ENCODE assay signal across 23 cellular contexts in the genomic region with DNA sequence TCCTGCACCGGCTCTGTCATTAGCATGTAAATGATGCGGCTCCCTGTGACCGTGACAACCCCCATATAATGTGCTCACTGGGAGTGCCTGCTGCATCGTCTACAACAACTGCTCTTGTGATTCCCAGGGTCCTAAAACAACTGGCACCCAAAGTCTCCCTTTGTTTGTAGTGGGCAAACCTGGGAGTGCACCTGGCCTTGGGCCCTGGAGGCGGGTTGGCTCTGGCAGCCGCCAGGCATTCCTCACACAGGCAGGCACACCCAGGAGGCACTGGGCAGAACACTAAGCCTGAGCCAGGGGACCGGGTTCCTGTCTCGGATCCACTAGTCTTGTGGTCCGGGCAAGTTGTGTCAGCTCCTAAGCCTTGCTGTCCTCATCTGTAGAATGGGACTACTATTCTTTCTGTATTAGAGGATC.
A peak's percentile ranks its signal among the peaks of the same experiment; 100 is the strongest.
DNase-seq lines count a peak whose midpoint lies in the region; ATAC-seq and TF ChIP-seq lines count a peak whose summit lies in the region.
"Had no signal": no experiment of that assay in that cellular context is flagged by ENCODE, and none has a peak within 500 bp of the region (broad histone marks: within the 10 kb centered on the region; RNA-seq: fewer than 3 reads in every experiment).

No MANE protein-coding gene starts in this region.

- H2AFZ ChIP-seq in HCT116 (ENCODE audit: low read depth, low read length, poor library complexity, severe bottlenecking) (no peak overlapping the region), Karpas-422 (ENCODE audit: low read length) (no peak overlapping the region)
- H2AFZ ChIP-seq: PC-9 had no signal

- H3K27me3 ChIP-seq in HCT116 (ENCODE audit: insufficient read depth, low read length), result no peaks in the 10 kb centered on the region
- no peaks in the 10 kb centered on the region for H3K27me3 ChIP-seq in Karpas-422 (ENCODE audit: low read length)
- H3K27me3 ChIP-seq: SJSA1 had no signal

- RAD21 ChIA-PET in HCT116 (lab: Charles Lee; ENCODE audit: low non-redundant PET in 1 of 2, low total read pairs in 2 of 2, uncharacterized antibody in 2 of 2, unreplicated experiment in 2 of 2), result no interaction called here

- no peak overlapping the region for H3K4me3 ChIP-seq in HCT116 (replicated peaks in 1 of 2; ENCODE audit: low read depth in 1 of 2, low read length in 2 of 2)
- no peak overlapping the region for H3K4me3 ChIP-seq in coronary artery
- H3K4me3 ChIP-seq in Karpas-422 (ENCODE audit: low read length), result no peak overlapping the region
- H3K4me3 ChIP-seq: PC-9, SJSA1 had no signal

- CTCF ChIA-PET in GM10248 (lab: Yijun Ruan, JAX) (interaction anchor here (1.4 kb wide), 1 partner anchor 507 kb away, joined by 3 read pairs; no protein-coding TSS in a partner anchor), HCT116 (lab: Charles Lee) (interaction anchor here (1.7 kb wide), 1 partner anchor 23 kb away, joined by 4 read pairs; no protein-coding TSS in a partner anchor)

- no peak overlapping the region for H3K27ac ChIP-seq in HCT116 (ENCODE audit: low read depth, low read length)
- H3K27ac ChIP-seq in coronary artery, result no peak overlapping the region
- H3K27ac ChIP-seq in Karpas-422 (ENCODE audit: low read length), result no peak overlapping the region
- H3K27ac ChIP-seq: PC-9, SJSA1 had no signal

- no peak for TF ChIP-seq POLR2A in HCT116 (IDR thresholded peaks at IDR 0.05; ENCODE audit: borderline replicate concordance, extremely low read depth, insufficient read depth, insufficient read length)

- H3K4me1 ChIP-seq in HCT116 (ENCODE audit: control insufficient read depth in 1 of 2, insufficient read depth in 2 of 2, low read length in 2 of 2) (no peaks in the 10 kb centered on the region), Karpas-422 (ENCODE audit: low read length) (0 out of 2 replicates have a peak, but pooled peaks cover 2% of the 10 kb centered on the region)
- H3K4me1 ChIP-seq: SJSA1 had no signal

- no peaks in the 10 kb centered on the region for H4K20me1 ChIP-seq in HCT116 (ENCODE audit: insufficient read depth)
- H4K20me1 ChIP-seq in Karpas-422 (ENCODE audit: insufficient read depth, low read depth, low read length), result no peaks in the 10 kb centered on the region

- TF ChIP-seq CTCF in GM10248 (IDR thresholded peaks at IDR 0.05; ENCODE audit: control extremely low read depth, extremely low read depth, low read depth, missing control alignments), result no peak
- TF ChIP-seq CTCF in HCT116 (IDR thresholded peaks at IDR 0.05 in 2 of 3, conservative IDR thresholded peaks at IDR 0.05 in 1 of 3; ENCODE audit: borderline replicate concordance in 1 of 3, insufficient read depth in 1 of 3, low read depth in 2 of 3, low read length in 2 of 3), result no peak
- no peak for TF ChIP-seq CTCF in coronary artery (IDR thresholded peaks at IDR 0.05)

- TF ChIP-seq RAD21 in HCT116 (IDR thresholded peaks at IDR 0.05; ENCODE audit: low read depth), result no peak

- H3K79me2 ChIP-seq in HCT116 (ENCODE audit: insufficient read depth, low read length) (no peaks in the 10 kb centered on the region), Karpas-422 (ENCODE audit: low read length) (no peaks in the 10 kb centered on the region)

- POLR2A ChIA-PET in GM10248 (lab: Yijun Ruan, JAX), result no interaction called here
- POLR2A ChIA-PET in HCT116 (lab: Charles Lee), result no interaction called here

- H3K9ac ChIP-seq in HCT116 (ENCODE audit: low read length) (no peak overlapping the region), Karpas-422 (ENCODE audit: low read length) (no peak overlapping the region)

- H3K9me2 ChIP-seq in HCT116 (ENCODE audit: insufficient read depth) (no peaks in the 10 kb centered on the region), Karpas-422 (replicated peaks; ENCODE audit: insufficient read depth, low read length) (no peaks in the 10 kb centered on the region)

- DNase-seq in GM10248 (ENCODE audit: extremely low spot score) (peak; percentile 1), HCT116 (ENCODE audit: low read depth, low spot score) (no peak), coronary artery (ENCODE audit: low spot score) (peak; percentile 57), mesenteric fat pad (ENCODE audit: low spot score) (peak; percentile 81), cortex of kidney (lab: John Stamatoyannopoulos, UW) (no peak), Karpas-422 (no peak), OCI-M2 (lab: John Stamatoyannopoulos, UW; ENCODE audit: unreplicated experiment) (no peak)
- DNase-seq: CD8-positive, alpha-beta memory T cell; DMS 273 treated with DMSO at 0.1 percent for 48 hours; DMS79; EL; GDM1; IMR-90; KG1; NCI-H1048; NCI-H1694; NCI-H2029 treated with DMSO at 0.1 percent for 48 hours; NCI-H446 treated with DMSO at 0.1 percent for 48 hours; NCI-H69; PC-9; Right ventricle myocardium superior had no signal

- H3K4me2 ChIP-seq in HCT116 (ENCODE audit: low read length), result no peak overlapping the region
- no peak overlapping the region for H3K4me2 ChIP-seq in Karpas-422 (ENCODE audit: low read depth, low read length, poor library complexity, severe bottlenecking)
- H3K4me2 ChIP-seq: PC-9 had no signal

- ATAC-seq in HCT116, result peak; percentile 44; the same call in 1 of the 2 replicates
- ATAC-seq in HG03175 (IDR thresholded peaks at IDR 0.05; ENCODE audit: unreplicated experiment), result no peak

- H3K36me3 ChIP-seq in HCT116 (ENCODE audit: control insufficient read depth in 1 of 2, insufficient read depth in 2 of 2, low read length in 2 of 2) (no peaks in the 10 kb centered on the region), Karpas-422 (ENCODE audit: insufficient read depth, low read length) (no peaks in the 10 kb centered on the region)
- H3K36me3 ChIP-seq: SJSA1 had no signal

- intact Hi-C loops in HCT116 (cut with micrococcal nuclease), result no loop called here

- H3K9me3 ChIP-seq in HCT116 (ENCODE audit: control insufficient read depth in 1 of 2, insufficient read depth in 1 of 2, low read depth in 1 of 2, low read length in 2 of 2) (no peaks in the 10 kb centered on the region), Karpas-422 (ENCODE audit: low read length) (no peaks in the 10 kb centered on the region)
- H3K9me3 ChIP-seq: SJSA1 had no signal

- no TSS peak for BruUV-seq in HCT116 (replicated peaks; lab: Mats Ljungman, UMichigan)

TF ChIP-seq in HCT116, 20 proteins besides CTCF, POLR2A, EP300 and RAD21:
- TF ChIP-seq POLR2AphosphoS5 (IDR thresholded peaks at IDR 0.05; ENCODE audit: low read depth, low read length) (no peak), JUND (IDR thresholded peaks at IDR 0.05) (no peak), SIN3A (IDR thresholded peaks at IDR 0.05; ENCODE audit: low read depth) (no peak), ZNF274 (IDR thresholded peaks at IDR 0.05; ENCODE audit: low read depth, low read length) (no peak), ZFX (IDR thresholded peaks at IDR 0.05) (no peak), ELF1 (IDR thresholded peaks at IDR 0.05; ENCODE audit: borderline replicate concordance, low read depth) (no peak), EGR1 (IDR thresholded peaks at IDR 0.05; ENCODE audit: low read depth) (no peak), YY1 (IDR thresholded peaks at IDR 0.05; ENCODE audit: extremely low read depth, insufficient replicate concordance, low read depth, low read length) (no peak), FOSL1 (IDR thresholded peaks at IDR 0.05; ENCODE audit: low read depth) (no peak)

Comparison
In these comparisons a context has a peak if more than half of its experiments do, and no peak if none do; other contexts are left out.
1. DNase-seq: peak in GM10248 (single experiment), coronary artery (single experiment) and mesenteric fat pad (single experiment); none in HCT116 (single experiment), cortex of kidney (single experiment), Karpas-422 (single experiment) and OCI-M2 (single experiment).